In genomic region chr19:45136507-45137178, GRCh38 we compare ENCODE assay signal across 12 cellular contexts. TPM values are rescaled to one million over a fixed set of nuclear protein-coding genes. Genes with fewer than 3 reads are reported as not detected.
DNase-seq lines count a peak whose midpoint lies in the region; TF ChIP-seq lines count a peak whose summit lies in the region.
"Had no signal": no experiment of that assay in that cellular context is flagged by ENCODE, and none has a peak within 500 bp of the region (broad histone marks: within the 10 kb centered on the region; RNA-seq: fewer than 3 reads in every experiment).

No MANE protein-coding gene starts in this region.

- peaks cover 13% of the 10 kb centered on the region for H3K36me3 ChIP-seq in BE2C
- peaks cover 0 to 18% (median 0%) of the 10 kb centered on the region in 3 donors for H3K36me3 ChIP-seq in Peyer's patch

- 78 to 94% methylated on average over 11 to 12 of the region's 12 CpGs for WGBS in lower leg skin, 2 donors

- TF ChIP-seq POLR2A in Peyer's patch (IDR thresholded peaks at IDR 0.05) (no peak), lower leg skin (IDR thresholded peaks at IDR 0.05) (no peak)

- H3K27ac ChIP-seq in Peyer's patch: peak overlapping the region in 3 of 4 donors; percentile 2 to 31 (median 3)
- H3K27ac ChIP-seq in layer of hippocampus (ENCODE audit: low read depth, low read length): peak overlapping the region; percentile 30
- H3K27ac ChIP-seq: C4-2B had no signal

- TF ChIP-seq CTCF in BE2C (IDR thresholded peaks at IDR 0.05; ENCODE audit: low read depth, low read length) (no peak), Peyer's patch (IDR thresholded peaks at IDR 0.05) (no peak), lower leg skin (IDR thresholded peaks at IDR 0.05) (no peak)

- H3K27me3 ChIP-seq in BE2C: no peaks in the 10 kb centered on the region
- H3K27me3 ChIP-seq in Peyer's patch: no peaks in the 10 kb centered on the region
- H3K27me3 ChIP-seq in layer of hippocampus (ENCODE audit: control insufficient read depth, insufficient read depth, low read length): no peaks in the 10 kb centered on the region

- H3K4me1 ChIP-seq in BE2C (no peaks in the 10 kb centered on the region), Peyer's patch (peaks cover 0 to 7% (median 0%) of the 10 kb centered on the region in 4 donors)

- H3K4me3 ChIP-seq in BE2C (ENCODE audit: low read depth, low read length) (no peak overlapping the region), Peyer's patch (no peak overlapping the region), lower leg skin (ENCODE audit: low read depth, poor library complexity, severe bottlenecking) (no peak overlapping the region)

- intact Hi-C loops in lower leg skin (cut with DNase I; ENCODE audit: low total_unique reads): no loop called here

- DNase-seq in BE2C (peak; percentile 8), GM19238 (ENCODE audit: insufficient read length, low spot score) (peak; percentile 72), Peyer's patch (no peak), OCI-M1 (lab: John Stamatoyannopoulos, UW) (no peak), DMS114 treated with DMSO at 0.1 percent for 48 hours (lab: John Stamatoyannopoulos, UW; ENCODE audit: unreplicated experiment) (no peak), GOT3 (lab: John Stamatoyannopoulos, UW) (no peak), lower leg skin (ENCODE audit: low spot score in 2 of 2) (no peak)
- DNase-seq: effector CD8-positive, alpha-beta T cell; NCI-H524 treated with DMSO at 0.1 percent for 48 hours; T-helper 9 cell had no signal

- H3K9me3 ChIP-seq in BE2C: no peaks in the 10 kb centered on the region
- no peaks in the 10 kb centered on the region for H3K9me3 ChIP-seq in Peyer's patch

RNA-seq across cellular contexts. Expression of gene NKPD1, which starts 24.1 kb away (rescaled TPM):
- polyA plus RNA-seq in BE2C (2012; ENCODE audit: insufficient read depth, insufficient read length, low read depth): 0.17 TPM
- total RNA-seq in Peyer's patch (under 1 TPM in 2 of 4 donors, not detected in 2; 0.35 to 0.40 TPM), lower leg skin (100 to 1,000 TPM in 1 of 4 donors, 10 to 100 TPM in 3; 42.0 to 100 (median 51.4) TPM)

RNA-seq across cellular contexts. Expression of gene TRAPPC6A, which starts 41.4 kb away (rescaled TPM):
- 26.1 TPM for polyA plus RNA-seq in BE2C (2012; ENCODE audit: insufficient read depth, insufficient read length, low read depth)
- total RNA-seq in Peyer's patch (10 to 100 TPM; 11.4 to 58.6 (median 21.6) TPM), lower leg skin (10 to 100 TPM; 36.0 to 52.3 (median 47.9) TPM)

RNA-seq across cellular contexts. Expression of gene BLOC1S3, which starts 41.9 kb away (rescaled TPM):
- 12.6 TPM for polyA plus RNA-seq in BE2C (2012; ENCODE audit: insufficient read depth, insufficient read length, low read depth)
- total RNA-seq in Peyer's patch (10 to 100 TPM in 2 of 4 donors, 1 to 10 TPM in 2; 6.6 to 18.0 (median 10.3) TPM), lower leg skin (10 to 100 TPM; 26.6 to 65.1 (median 31.4) TPM)

RNA-seq across cellular contexts. Expression of gene PPP1R37, which starts 43.7 kb away (rescaled TPM):
- 59.0 TPM for polyA plus RNA-seq in BE2C (2012; ENCODE audit: insufficient read depth, insufficient read length, low read depth)
- 10 to 100 TPM; 41.8 to 75.1 (median 54.2) TPM for total RNA-seq in Peyer's patch
- total RNA-seq in lower leg skin: 10 to 100 TPM; 37.4 to 55.2 (median 52.1) TPM

RNA-seq across cellular contexts. Expression of gene GEMIN7, which starts 57.6 kb away (rescaled TPM):
- polyA plus RNA-seq in BE2C (2012; ENCODE audit: insufficient read depth, insufficient read length, low read depth): 67.8 TPM
- total RNA-seq in Peyer's patch (10 to 100 TPM in 3 of 4 donors, not detected in 1; 28.7 to 34.2 (median 29.6) TPM), lower leg skin (10 to 100 TPM; 11.8 to 24.9 (median 21.5) TPM)

Comparison
In these comparisons a context has a peak if more than half of its experiments do, and no peak if none do; other contexts are left out.
1. DNase-seq: peak in BE2C (single experiment) and GM19238 (single experiment); none in Peyer's patch (0 of 3), OCI-M1 (single experiment), DMS114 treated with DMSO at 0.1 percent for 48 hours (single experiment), GOT3 (single experiment) and lower leg skin (0 of 2).
2. RNA of gene NKPD1, which starts 24.1 kb away (total RNA-seq): 42.0 to 100 TPM in lower leg skin; 0.35 to 0.40 TPM in Peyer's patch; every median in the first group is over 10 times any median in the second.